In the genomic region with DNA sequence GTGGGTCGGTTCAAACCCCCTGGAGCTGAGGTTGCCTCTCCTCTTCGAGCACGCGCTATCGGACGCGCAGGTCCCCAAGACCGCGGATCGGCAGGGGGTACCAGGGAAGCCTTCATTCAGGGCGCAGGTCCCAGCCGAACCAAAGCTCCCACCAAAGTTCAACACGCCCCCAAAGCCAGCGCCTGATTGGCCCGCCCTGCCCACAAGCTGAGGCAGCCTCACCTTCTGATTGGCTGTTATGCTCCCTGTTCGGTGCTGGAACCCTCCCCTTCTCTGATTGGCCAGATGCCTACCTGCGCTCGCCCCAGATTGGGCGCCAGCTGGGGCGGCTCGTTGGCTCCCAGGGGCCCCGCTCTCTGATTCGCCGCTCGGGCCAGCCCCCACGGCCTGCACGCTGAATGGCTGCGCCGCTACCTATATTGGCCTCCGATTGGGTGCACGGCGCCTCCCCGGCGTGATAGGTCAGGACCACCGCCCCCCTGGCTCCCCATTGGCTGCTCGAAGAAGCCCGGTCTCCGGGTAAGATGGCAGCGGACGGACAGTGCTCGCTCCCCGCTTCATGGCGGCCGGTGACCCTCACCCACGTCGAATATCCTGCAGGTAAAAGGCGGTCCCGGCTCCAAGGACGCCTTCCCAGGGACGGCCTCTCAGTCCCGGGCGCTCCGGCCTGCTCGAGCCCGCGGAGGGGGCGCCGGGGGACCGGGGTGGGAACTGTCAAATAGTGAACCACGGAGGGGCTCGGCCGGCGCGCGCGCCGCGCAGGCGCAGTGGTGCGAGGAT, we compare ENCODE assay signal across 8 cellular contexts. TPM values are rescaled to one million over a fixed set of nuclear protein-coding genes. Genes with fewer than 3 reads are reported as not detected.
DNase-seq lines count a peak whose midpoint lies in the region; ATAC-seq and TF ChIP-seq lines count a peak whose summit lies in the region.

A gene with protein sequence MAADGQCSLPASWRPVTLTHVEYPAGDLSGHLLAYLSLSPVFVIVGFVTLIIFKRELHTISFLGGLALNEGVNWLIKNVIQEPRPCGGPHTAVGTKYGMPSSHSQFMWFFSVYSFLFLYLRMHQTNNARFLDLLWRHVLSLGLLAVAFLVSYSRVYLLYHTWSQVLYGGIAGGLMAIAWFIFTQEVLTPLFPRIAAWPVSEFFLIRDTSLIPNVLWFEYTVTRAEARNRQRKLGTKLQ (plus strand): TSS at position 504 of the 780 bp plus-strand sequence. CDS start 21 bp downstream, at position 525.

- ATAC-seq in GM21619 (IDR thresholded peaks at IDR 0.05; ENCODE audit: unreplicated experiment) = peak; percentile 94

- CTCF ChIA-PET in PC-9 (lab: Charles Lee) = interaction anchor here (0.7 to 1.4 kb wide), 2 partner anchors 17 to 53 kb away, joined by 3 to 6 read pairs; partner anchors contain the start of gene SH3GLB2

- intact Hi-C loops in PC-9 (cut with micrococcal nuclease; ENCODE audit: unreplicated experiment) = loop anchor here (1.0 kb wide), 4 partner anchors 28 to 54 kb away; partner anchors contain the start of genes CRAT and MIGA2

- H3F3A ChIP-seq in PC-9 (ENCODE audit: insufficient read depth, low read depth) = peaks cover 5% of the 10 kb centered on the region; the same call in 1 of the 2 replicates

- H3K9me3 ChIP-seq in PC-9 (ENCODE audit: insufficient read depth, low read depth) = no peaks in the 10 kb centered on the region

- H3K36me3 ChIP-seq in PC-9 (ENCODE audit: low read depth) = no peaks in the 10 kb centered on the region

- H4K20me1 ChIP-seq in PC-9 (ENCODE audit: insufficient read depth) = no peaks in the 10 kb centered on the region

- no peaks in the 10 kb centered on the region for H3K9me2 ChIP-seq in PC-9 (ENCODE audit: insufficient read depth)

- H3K4me2 ChIP-seq in PC-9 = peak within 1 kb of the TSS; percentile 91

- no peak within 1 kb of the TSS for H3K27ac ChIP-seq in PC-9

- POLR2A ChIA-PET in PC-9 (lab: Charles Lee; ENCODE audit: unreplicated experiment) = interaction anchor here (0.5 to 0.7 kb wide), 4 partner anchors 11 to 363 kb away, joined by 3 to 8 read pairs (median 6); partner anchors contain the start of genes CRAT and PTPA

- BruUV-seq in PC-9 (replicated peaks; lab: Mats Ljungman, UMichigan) = no TSS peak

- H3K4me1 ChIP-seq in PC-9 (replicated peaks; ENCODE audit: insufficient read depth) = peaks cover 27% of the 10 kb centered on the region

- H3K79me2 ChIP-seq in PC-9 (ENCODE audit: low read depth) = peaks cover 33% of the 10 kb centered on the region

- DNase-seq in DMS153 (lab: John Stamatoyannopoulos, UW) (peak; percentile 99), PC-9 (peak; percentile 99 to 100), epithelial cell of proximal tubule (ENCODE audit: low read depth) (peak; percentile 84), mucosa of gallbladder (ENCODE audit: low spot score) (peak; percentile 99)
- DNase-seq in Jurkat, Clone E6-1 (ENCODE audit: low read depth, low spot score) = peak; percentile 99
- DNase-seq in activated T-cell treated with anti-CD3 and anti-CD28 coated beads, Interleukin-2, amount 50 U/mL, for 1 hour = peak; percentile 97
- peak; percentile 94 to 98 for DNase-seq in stimulated activated CD8-positive, alpha-beta memory T cell treated with anti-CD3 and anti-CD28 coated beads, Interleukin-4, amount 100 ng/mL, for 4 hours (ENCODE audit: low read depth in 2 of 2, low spot score in 1 of 2)

- H3K27me3 ChIP-seq in PC-9 (ENCODE audit: insufficient read depth, low read depth) = no peaks in the 10 kb centered on the region

- H3K4me3 ChIP-seq in Jurkat, Clone E6-1 (ENCODE audit: low read length) = peak within 1 kb of the TSS; percentile 93
- H3K4me3 ChIP-seq in PC-9 (peak within 1 kb of the TSS; percentile 73), epithelial cell of proximal tubule (ENCODE audit: low read depth, low read length) (peak within 1 kb of the TSS; percentile 75)

- peak within 1 kb of the TSS; percentile 91 for H2AFZ ChIP-seq in PC-9

- no peak for TF ChIP-seq CTCF in PC-9 (conservative IDR thresholded peaks at IDR 0.05)
- TF ChIP-seq CTCF in epithelial cell of proximal tubule (conservative IDR thresholded peaks at IDR 0.05; ENCODE audit: low read depth, low read length) = no peak

RNA-seq across cellular contexts. Expression of the gene that starts here (rescaled TPM):
- polyA plus RNA-seq in Jurkat, Clone E6-1 (2012; ENCODE audit: insufficient read depth, insufficient read length) = 21.1 TPM
- total RNA-seq in PC-9 (2021) (21.5 and 24.4 TPM in 2 replicates), epithelial cell of proximal tubule (12.7 and 23.1 TPM in 2 replicates), mucosa of gallbladder (22.3 TPM)
